ENCODE assay signal across 2 cellular contexts in genomic region chr4:24495388-24495787, GRCh38.
TF ChIP-seq lines count a peak whose summit lies in the region.

No MANE protein-coding gene starts in this region.

TF ChIP-seq in WTC11, 78 proteins besides CTCF, POLR2A, EP300 and RAD21:
- TF ChIP-seq, protein P1, sequence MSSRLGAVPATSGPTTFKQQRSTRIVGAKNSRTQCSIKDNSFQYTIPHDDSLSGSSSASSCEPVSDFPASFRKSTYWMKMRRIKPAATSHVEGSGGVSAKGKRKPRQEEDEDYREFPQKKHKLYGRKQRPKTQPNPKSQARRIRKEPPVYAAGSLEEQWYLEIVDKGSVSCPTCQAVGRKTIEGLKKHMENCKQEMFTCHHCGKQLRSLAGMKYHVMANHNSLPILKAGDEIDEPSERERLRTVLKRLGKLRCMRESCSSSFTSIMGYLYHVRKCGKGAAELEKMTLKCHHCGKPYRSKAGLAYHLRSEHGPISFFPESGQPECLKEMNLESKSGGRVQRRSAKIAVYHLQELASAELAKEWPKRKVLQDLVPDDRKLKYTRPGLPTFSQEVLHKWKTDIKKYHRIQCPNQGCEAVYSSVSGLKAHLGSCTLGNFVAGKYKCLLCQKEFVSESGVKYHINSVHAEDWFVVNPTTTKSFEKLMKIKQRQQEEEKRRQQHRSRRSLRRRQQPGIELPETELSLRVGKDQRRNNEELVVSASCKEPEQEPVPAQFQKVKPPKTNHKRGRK (CRISPR knock-in tag; IDR thresholded peaks at IDR 0.05; ENCODE audit: borderline replicate concordance): 0 out of 2 replicates have a peak, but pooled peaks have one; percentile 48
- TF ChIP-seq, protein P2, sequence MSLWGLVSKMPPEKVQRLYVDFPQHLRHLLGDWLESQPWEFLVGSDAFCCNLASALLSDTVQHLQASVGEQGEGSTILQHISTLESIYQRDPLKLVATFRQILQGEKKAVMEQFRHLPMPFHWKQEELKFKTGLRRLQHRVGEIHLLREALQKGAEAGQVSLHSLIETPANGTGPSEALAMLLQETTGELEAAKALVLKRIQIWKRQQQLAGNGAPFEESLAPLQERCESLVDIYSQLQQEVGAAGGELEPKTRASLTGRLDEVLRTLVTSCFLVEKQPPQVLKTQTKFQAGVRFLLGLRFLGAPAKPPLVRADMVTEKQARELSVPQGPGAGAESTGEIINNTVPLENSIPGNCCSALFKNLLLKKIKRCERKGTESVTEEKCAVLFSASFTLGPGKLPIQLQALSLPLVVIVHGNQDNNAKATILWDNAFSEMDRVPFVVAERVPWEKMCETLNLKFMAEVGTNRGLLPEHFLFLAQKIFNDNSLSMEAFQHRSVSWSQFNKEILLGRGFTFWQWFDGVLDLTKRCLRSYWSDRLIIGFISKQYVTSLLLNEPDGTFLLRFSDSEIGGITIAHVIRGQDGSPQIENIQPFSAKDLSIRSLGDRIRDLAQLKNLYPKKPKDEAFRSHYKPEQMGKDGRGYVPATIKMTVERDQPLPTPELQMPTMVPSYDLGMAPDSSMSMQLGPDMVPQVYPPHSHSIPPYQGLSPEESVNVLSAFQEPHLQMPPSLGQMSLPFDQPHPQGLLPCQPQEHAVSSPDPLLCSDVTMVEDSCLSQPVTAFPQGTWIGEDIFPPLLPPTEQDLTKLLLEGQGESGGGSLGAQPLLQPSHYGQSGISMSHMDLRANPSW (CRISPR knock-in tag; conservative IDR thresholded peaks at IDR 0.05; ENCODE audit: low read depth): no peak

TF ChIP-seq in H1, 55 proteins besides CTCF, POLR2A, EP300 and RAD21:
- TF ChIP-seq SUZ12 (IDR thresholded peaks at IDR 0.05; ENCODE audit: low read length): no peak
- no peak for TF ChIP-seq CHD1 (IDR thresholded peaks at IDR 0.05; ENCODE audit: low read depth, low read length)
TF ChIP-seq in H1: peak in this region for 0.
